Comparison of ENCODE assay signal across 1 cellular context in genomic region chr22:39401301-39401631, GRCh38.
TF ChIP-seq lines count a peak whose summit lies in the region.

No MANE protein-coding gene starts in this region.

TF ChIP-seq in HepG2, 621 proteins besides CTCF, POLR2A, EP300 and RAD21:
- no peak for TF ChIP-seq CREB1 (IDR thresholded peaks at IDR 0.05)
- TF ChIP-seq CREB1 (CRISPR knock-in tag; IDR thresholded peaks at IDR 0.05): no peak
- no peak for TF ChIP-seq BORCS8-MEF2B (CRISPR knock-in tag; IDR thresholded peaks at IDR 0.05)
- TF ChIP-seq CBFB (CRISPR knock-in tag; IDR thresholded peaks at IDR 0.05): no peak
- TF ChIP-seq, protein P1, sequence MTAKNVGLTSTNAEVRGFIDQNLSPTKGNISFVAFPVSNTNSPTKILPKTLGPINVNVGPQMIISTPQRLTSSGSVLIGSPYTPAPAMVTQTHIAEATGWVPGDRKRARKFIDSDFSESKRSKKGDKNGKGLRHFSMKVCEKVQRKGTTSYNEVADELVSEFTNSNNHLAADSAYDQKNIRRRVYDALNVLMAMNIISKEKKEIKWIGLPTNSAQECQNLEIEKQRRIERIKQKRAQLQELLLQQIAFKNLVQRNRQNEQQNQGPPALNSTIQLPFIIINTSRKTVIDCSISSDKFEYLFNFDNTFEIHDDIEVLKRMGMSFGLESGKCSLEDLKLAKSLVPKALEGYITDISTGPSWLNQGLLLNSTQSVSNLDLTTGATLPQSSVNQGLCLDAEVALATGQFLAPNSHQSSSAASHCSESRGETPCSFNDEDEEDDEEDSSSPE (CRISPR knock-in tag; IDR thresholded peaks at IDR 0.05): no peak
- TF ChIP-seq ZBTB43 (CRISPR knock-in tag; conservative IDR thresholded peaks at IDR 0.05): no peak
- no peak for TF ChIP-seq NONO (IDR thresholded peaks at IDR 0.05)
- TF ChIP-seq NONO (CRISPR knock-in tag; conservative IDR thresholded peaks at IDR 0.05): no peak
- no peak for TF ChIP-seq ZBTB21 (CRISPR knock-in tag; IDR thresholded peaks at IDR 0.05)
- TF ChIP-seq TEF (CRISPR knock-in tag; IDR thresholded peaks at IDR 0.05): no peak
- no peak for TF ChIP-seq TBX2 (CRISPR knock-in tag; IDR thresholded peaks at IDR 0.05; ENCODE audit: borderline replicate concordance)
- TF ChIP-seq GFI1 (CRISPR knock-in tag; IDR thresholded peaks at IDR 0.05; ENCODE audit: borderline replicate concordance): no peak
- TF ChIP-seq, protein P2, sequence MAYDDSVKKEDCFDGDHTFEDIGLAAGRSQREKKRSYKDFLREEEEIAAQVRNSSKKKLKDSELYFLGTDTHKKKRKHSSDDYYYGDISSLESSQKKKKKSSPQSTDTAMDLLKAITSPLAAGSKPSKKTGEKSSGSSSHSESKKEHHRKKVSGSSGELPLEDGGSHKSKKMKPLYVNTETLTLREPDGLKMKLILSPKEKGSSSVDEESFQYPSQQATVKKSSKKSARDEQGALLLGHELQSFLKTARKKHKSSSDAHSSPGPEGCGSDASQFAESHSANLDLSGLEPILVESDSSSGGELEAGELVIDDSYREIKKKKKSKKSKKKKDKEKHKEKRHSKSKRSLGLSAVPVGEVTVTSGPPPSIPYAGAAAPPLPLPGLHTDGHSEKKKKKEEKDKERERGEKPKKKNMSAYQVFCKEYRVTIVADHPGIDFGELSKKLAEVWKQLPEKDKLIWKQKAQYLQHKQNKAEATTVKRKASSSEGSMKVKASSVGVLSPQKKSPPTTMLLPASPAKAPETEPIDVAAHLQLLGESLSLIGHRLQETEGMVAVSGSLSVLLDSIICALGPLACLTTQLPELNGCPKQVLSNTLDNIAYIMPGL (CRISPR knock-in tag; IDR thresholded peaks at IDR 0.05; ENCODE audit: borderline replicate concordance in 1 of 2, low read depth in 1 of 2): no peak
- TF ChIP-seq TAF15 (IDR thresholded peaks at IDR 0.05; ENCODE audit: low read depth, low read length, poor library complexity, severe bottlenecking): no peak
- TF ChIP-seq RFXAP (CRISPR knock-in tag; IDR thresholded peaks at IDR 0.05; ENCODE audit: borderline replicate concordance): no peak
